Comparison of ENCODE assay signal across 8 cellular contexts in the genomic region with DNA sequence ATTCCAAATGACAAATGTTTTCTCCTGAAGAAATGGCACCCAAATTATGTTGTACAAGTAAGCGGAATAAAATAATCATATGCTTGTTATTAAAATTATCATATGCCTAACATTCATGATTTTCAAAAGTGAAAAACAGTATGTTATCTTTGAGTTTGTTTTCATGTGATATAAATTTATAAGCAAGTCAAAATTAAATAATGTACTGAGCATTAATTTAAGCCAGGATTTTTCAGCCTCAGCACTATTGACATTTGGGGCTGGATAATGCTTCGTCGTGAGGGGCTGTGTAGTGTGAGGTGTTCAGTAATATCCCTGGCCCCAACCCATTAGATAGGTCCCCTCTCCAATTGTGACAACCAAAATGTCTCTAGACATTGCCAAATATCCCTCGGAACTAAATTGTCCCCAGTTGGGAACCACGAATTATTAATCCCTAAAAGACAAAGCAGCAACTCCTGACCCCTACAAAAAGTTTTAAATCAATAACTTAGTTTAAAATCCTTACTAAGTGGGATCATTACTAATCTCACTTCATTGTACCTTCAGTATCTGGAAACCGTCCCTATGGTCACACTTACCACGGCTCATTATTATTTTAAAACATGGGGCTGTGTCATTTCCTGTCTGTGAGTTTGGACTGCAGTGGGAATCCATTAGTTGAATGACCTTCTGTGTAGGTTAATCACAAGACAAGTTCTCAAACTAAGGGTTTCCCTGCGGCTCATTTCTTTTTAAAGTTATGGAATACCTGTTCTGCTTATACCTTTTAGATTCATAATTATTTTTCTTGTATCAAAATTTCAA. TPM values are rescaled to one million over a fixed set of nuclear protein-coding genes. Genes with fewer than 3 reads are reported as not detected.
DNase-seq lines count a peak whose midpoint lies in the region; ATAC-seq, FAIRE-seq and TF ChIP-seq lines count a peak whose summit lies in the region.

No MANE protein-coding gene starts in this region.

- H3K27ac ChIP-seq in GM12878 (ENCODE audit: control insufficient read depth, insufficient read depth) (peak overlapping the region; percentile 98), lower lobe of right lung (peak overlapping the region; percentile 86), aorta (ENCODE audit: low read depth in 1 of 2, low read length in 2 of 2) (peak overlapping the region in 1 of 2 donors; percentile 66)

- POLR2A ChIA-PET in HEK293T (lab: Yijun Ruan, JAX) (interaction anchor here (0.7 to 2.1 kb wide), 8 partner anchors 15 to 583 kb away, joined by 3 to 13 read pairs (median 4); partner anchors contain the start of genes C5orf34 and TMEM267), GM12878 (lab: Charles Lee) (interaction anchor here (0.8 to 1.8 kb wide), 4 partner anchors 10 to 118 kb away, joined by 4 to 15 read pairs (median 10); partner anchors contain the start of gene TMEM267)

- peak overlapping the region; percentile 94 for H2AFZ ChIP-seq in GM12878 (ENCODE audit: control insufficient read depth, low read depth, low read length)

- RAD21 ChIA-PET in GM12878 (lab: Charles Lee; ENCODE audit: unreplicated experiment) = interaction anchor here (1.6 to 2.7 kb wide), 2 partner anchors 46 to 117 kb away, joined by 3 to 11 read pairs; partner anchors contain the start of gene TMEM267

- H3K79me2 ChIP-seq in GM12878 (ENCODE audit: control insufficient read depth, insufficient read depth, low read length) = peaks cover 57% of the 10 kb centered on the region

- WGBS in GM12878 (ENCODE audit: insufficient coverage, insufficient replicate concordance, low lambda C conversion rate, missing lambda C conversion rate) = 16% methylated on average over 8 of the region's 8 CpGs
- 44 to 47% methylated on average over 8 of the region's 8 CpGs for WGBS in aorta, 2 donors

- TF ChIP-seq RAD21 in GM12878 (IDR thresholded peaks at IDR 0.05; ENCODE audit: insufficient read depth, low read depth, low read length) = no peak

- peak; percentile 47 for DNase-seq in NCI-H2107 treated with DMSO at 0.1 percent for 48 hours (lab: John Stamatoyannopoulos, UW; ENCODE audit: unreplicated experiment)
- DNase-seq in NCI-H2107 (lab: John Stamatoyannopoulos, UW) = no peak
- DNase-seq in HEK293T (ENCODE audit: extremely low spot score) = peak; percentile 8
- peak; percentile 22 for DNase-seq in NCI-H345 (lab: John Stamatoyannopoulos, UW)
- peak; percentile 30 for DNase-seq in GM12878 (ENCODE audit: low read depth, low spot score)
- DNase-seq in lower lobe of right lung = no peak
- DNase-seq in aorta = no peak
- DNase-seq in effector CD8-positive, alpha-beta T cell (lab: John Stamatoyannopoulos, UW) = no peak

- peak overlapping the region; percentile 96 for H3K4me2 ChIP-seq in GM12878 (ENCODE audit: control insufficient read depth, insufficient read depth)

- no peaks in the 10 kb centered on the region for H3K36me3 ChIP-seq in GM12878 (ENCODE audit: control insufficient read depth in 2 of 2, insufficient read depth in 2 of 2, low read length in 1 of 2)
- H3K36me3 ChIP-seq in lower lobe of right lung = no peaks in the 10 kb centered on the region
- H3K36me3 ChIP-seq in aorta (ENCODE audit: control insufficient read depth in 1 of 2, insufficient read depth in 2 of 2, low read length in 1 of 2) = no peaks in the 10 kb centered on the region

- no TSS peak for BruUV-seq in GM12878 (replicated peaks; lab: Mats Ljungman, UMichigan)

- H4K20me1 ChIP-seq in GM12878 (ENCODE audit: control insufficient read depth, insufficient read depth) = no peaks in the 10 kb centered on the region

- no peak for TF ChIP-seq POLR2A in GM12878 (IDR thresholded peaks at IDR 0.05; ENCODE audit: low read depth, low read length)

- no peak for TF ChIP-seq EP300 in GM12878 (IDR thresholded peaks at IDR 0.05; ENCODE audit: borderline replicate concordance in 1 of 2, control insufficient read depth in 1 of 2, low read depth in 2 of 2, low read length in 2 of 2)

- intact Hi-C loops in GM12878 (cut with micrococcal nuclease; ENCODE audit: unreplicated experiment) = loop anchor here (2.0 to 10.0 kb wide), 5 partner anchors 45 to 1677 kb away; partner anchors contain the start of genes FBXO4, HMGCS1, PAIP1 and TMEM267
- intact Hi-C loops in lower lobe of right lung (cut with DNase I) = no loop called here
- intact Hi-C loops in aorta (cut with DNase I) = loop anchor here (2.0 to 5.0 kb wide), 2 partner anchors 45 to 289 kb away; partner anchors contain the start of genes PAIP1 (in 2 of the 2) and HMGCS1 (in 1 of the 2)

- ATAC-seq in GM12878 (peak; percentile 58), lower lobe of right lung (no peak), aorta (ENCODE audit: low FRiP score) (no peak)

- in situ Hi-C loops in GM12878 (cut with MboI) = loop anchor here (25.0 kb wide), 1 partner anchor 1689 kb away; the partner anchor contains the start of gene RIMOC1

- peak overlapping the region; percentile 93 for H3K4me3 ChIP-seq in GM12878
- peak overlapping the region; percentile 85 for H3K4me3 ChIP-seq in lower lobe of right lung
- H3K4me3 ChIP-seq in aorta (ENCODE audit: low read length in 2 of 2) = peak overlapping the region; percentile 51 to 66

- H3K9ac ChIP-seq in GM12878 (ENCODE audit: control insufficient read depth, insufficient read depth, low read length) = peak overlapping the region; percentile 100

- SMC1A ChIA-PET in GM12878 (lab: Charles Lee; ENCODE audit: uncharacterized antibody, unreplicated experiment) = interaction anchor here (0.9 to 2.0 kb wide), 5 partner anchors 10 to 118 kb away, joined by 3 to 9 read pairs (median 4); partner anchors contain the start of gene TMEM267

- H3K4me1 ChIP-seq in GM12878 (ENCODE audit: control insufficient read depth, insufficient read depth, low read length) (peaks cover 4% of the 10 kb centered on the region; the same call in 1 of the 2 replicates), lower lobe of right lung (peaks cover 29% of the 10 kb centered on the region), aorta (ENCODE audit: control insufficient read depth in 1 of 2, insufficient read depth in 2 of 2, low read length in 2 of 2) (peaks cover 0 to 5% of the 10 kb centered on the region in 2 donors)

- H3K27me3 ChIP-seq in GM12878 (replicated peaks in 1 of 2; ENCODE audit: control insufficient read depth in 2 of 2, insufficient read depth in 2 of 2, low read length in 1 of 2) = no peaks in the 10 kb centered on the region
- no peaks in the 10 kb centered on the region for H3K27me3 ChIP-seq in lower lobe of right lung (ENCODE audit: low read depth)
- H3K27me3 ChIP-seq in aorta (ENCODE audit: control insufficient read depth in 1 of 2, insufficient read depth in 2 of 2, low read length in 1 of 2) = no peaks in the 10 kb centered on the region

- peak; percentile 89 for FAIRE-seq in GM12878 (lab: Jason Lieb, UNC)

- CTCF ChIA-PET in HEK293T (lab: Yijun Ruan, JAX) = interaction anchor here (1.1 kb wide), 1 partner anchor 30 kb away, joined by 5 read pairs; no protein-coding TSS in a partner anchor
- CTCF ChIA-PET in GM12878 (lab: Yijun Ruan, JAX) = interaction anchor here (1.1 to 6.2 kb wide), 8 partner anchors 10 to 117 kb away, joined by 3 to 37 read pairs (median 11); partner anchors contain the start of gene TMEM267

- H3K9me3 ChIP-seq in GM12878 (replicated peaks; ENCODE audit: control insufficient read depth, insufficient read depth, low read length) (peaks cover 2% of the 10 kb centered on the region), lower lobe of right lung (no peaks in the 10 kb centered on the region), aorta (ENCODE audit: control insufficient read depth, low read length) (no peaks in the 10 kb centered on the region)

- TF ChIP-seq CTCF in GM12878 (IDR thresholded peaks at IDR 0.05 in 2 of 3, conservative IDR thresholded peaks at IDR 0.05 in 1 of 3; ENCODE audit: control insufficient read depth in 2 of 3, extremely low read depth in 1 of 3, insufficient read depth in 1 of 3, low read depth in 3 of 3, low read length in 3 of 3) = no peak
- no peak for TF ChIP-seq CTCF in lower lobe of right lung (IDR thresholded peaks at IDR 0.05)

RNA-seq across cellular contexts. Expression of gene NNT, which starts 1.3 kb away (rescaled TPM):
- 185 and 188 TPM in 2 replicates for total RNA-seq in GM12878 (2013; cell fraction: nucleolus; rRNA removed)
- total RNA-seq in GM12878 (2014; rRNA removed) = 47.1 and 66.6 TPM in 2 replicates
- total RNA-seq in GM12878 (2014; rRNA removed; fragmentation: Illumina TruSeq; extraction: Trizol) = 56.8 and 60.7 TPM in 2 replicates
- 58.4 and 63.3 TPM in 2 replicates for total RNA-seq in GM12878 (2021)
- 24.2 TPM for polyA plus RNA-seq in GM12878 (2011; ENCODE audit: low read depth)
- 59.6 and 72.4 TPM in 2 replicates for polyA plus RNA-seq in GM12878 (2011; rRNA removed)
- 42.4 and 46.2 TPM in 2 replicates for polyA plus RNA-seq in GM12878 (2011; cell fraction: cytosol; rRNA removed)
- 110 and 163 TPM in 2 replicates for polyA plus RNA-seq in GM12878 (2011; cell fraction: nucleus; rRNA removed)
- polyA plus RNA-seq in GM12878 (2012) = 24.6 and 34.4 TPM in 2 replicates
- polyA plus RNA-seq in GM12878 (2014; fragmentation: Illumina TruSeq; extraction: Trizol) = 43.6 and 59.2 TPM in 2 replicates
- 10 to 100 TPM; 20.8 to 23.1 TPM for polyA plus RNA-seq in GM12878 (2014; fragmentation: Nextera tagmentation; extraction: Ambion mirVana)
- polyA plus RNA-seq in GM12878 (2014; rRNA removed) = 34.5 and 41.1 TPM in 2 replicates
- polyA plus RNA-seq in GM12878 (2016; fragmentation: Nextera tagmentation; extraction: Ambion mirVana) = 10 to 100 TPM; 64.9 to 73.1 TPM
- 112 and 115 TPM in 2 replicates for polyA minus RNA-seq in GM12878 (2011; rRNA and poly(A)+ RNA removed)
- polyA minus RNA-seq in GM12878 (2011; cell fraction: cytosol; rRNA and poly(A)+ RNA removed) = 24.5 and 31.7 TPM in 2 replicates
- 85.1 and 112 TPM in 2 replicates for polyA minus RNA-seq in GM12878 (2011; cell fraction: nucleus; rRNA and poly(A)+ RNA removed)
- 70.9 TPM for total RNA-seq in lower lobe of right lung
- 10 to 100 TPM; 53.6 to 69.4 TPM for total RNA-seq in aorta
- 10 to 100 TPM; 13.9 to 20.4 TPM for polyA plus RNA-seq in aorta

RNA-seq across cellular contexts. Expression of gene PAIP1, which starts 44.8 kb away (rescaled TPM):
- total RNA-seq in GM12878 (2013; cell fraction: nucleolus; rRNA removed) = 27.2 and 28.4 TPM in 2 replicates
- 55.6 and 67.0 TPM in 2 replicates for total RNA-seq in GM12878 (2014; rRNA removed)
- 56.3 and 64.1 TPM in 2 replicates for total RNA-seq in GM12878 (2014; rRNA removed; fragmentation: Illumina TruSeq; extraction: Trizol)
- 42.2 and 43.0 TPM in 2 replicates for total RNA-seq in GM12878 (2021)
- 14.1 TPM for polyA plus RNA-seq in GM12878 (2011; ENCODE audit: low read depth)
- 90.9 and 94.3 TPM in 2 replicates for polyA plus RNA-seq in GM12878 (2011; rRNA removed)
- polyA plus RNA-seq in GM12878 (2011; cell fraction: cytosol; rRNA removed) = 39.9 and 43.7 TPM in 2 replicates
- 30.6 and 38.6 TPM in 2 replicates for polyA plus RNA-seq in GM12878 (2011; cell fraction: nucleus; rRNA removed)
- polyA plus RNA-seq in GM12878 (2012) = 26.2 and 35.9 TPM in 2 replicates
- polyA plus RNA-seq in GM12878 (2014; fragmentation: Illumina TruSeq; extraction: Trizol) = 63.4 and 81.3 TPM in 2 replicates
- polyA plus RNA-seq in GM12878 (2014; fragmentation: Nextera tagmentation; extraction: Ambion mirVana) = 10 to 100 TPM; 37.4 to 52.7 TPM
- 43.3 and 46.4 TPM in 2 replicates for polyA plus RNA-seq in GM12878 (2014; rRNA removed)
- polyA plus RNA-seq in GM12878 (2016; fragmentation: Nextera tagmentation; extraction: Ambion mirVana) = 10 to 100 TPM; 58.3 to 70.7 TPM
- polyA minus RNA-seq in GM12878 (2011; rRNA and poly(A)+ RNA removed) = 59.9 and 66.1 TPM in 2 replicates
- 22.3 and 22.8 TPM in 2 replicates for polyA minus RNA-seq in GM12878 (2011; cell fraction: cytosol; rRNA and poly(A)+ RNA removed)
- polyA minus RNA-seq in GM12878 (2011; cell fraction: nucleus; rRNA and poly(A)+ RNA removed) = 10.8 and 17.7 TPM in 2 replicates
- 71.9 TPM for total RNA-seq in lower lobe of right lung
- total RNA-seq in aorta = 10 to 100 TPM; 63.5 to 65.8 TPM
- polyA plus RNA-seq in aorta = 10 to 100 TPM; 58.6 to 62.8 TPM

Comparison
In these comparisons a context has a peak if more than half of its experiments do, and no peak if none do; other contexts are left out.
1. DNase-seq: peak in NCI-H2107 treated with DMSO at 0.1 percent for 48 hours (single experiment), HEK293T (single experiment), NCI-H345 (single experiment) and GM12878 (single experiment); none in NCI-H2107 (single experiment), lower lobe of right lung (single experiment), aorta (0 of 2) and effector CD8-positive, alpha-beta T cell (single experiment).
2. Peak in every context shown above with its lines, with median percentiles within 50 percentile points of each other: H3K4me3 ChIP-seq.